In genomic region chr20:45947110-45947866, GRCh38 we compare ENCODE assay signal across 16 cellular contexts. TPM values are rescaled to one million over a fixed set of nuclear protein-coding genes. Genes with fewer than 3 reads are reported as not detected.
DNase-seq lines count a peak whose midpoint lies in the region; ATAC-seq, FAIRE-seq and TF ChIP-seq lines count a peak whose summit lies in the region.
"Had no signal": no experiment of that assay in that cellular context is flagged by ENCODE, and none has a peak within 500 bp of the region (broad histone marks: within the 10 kb centered on the region; RNA-seq: fewer than 3 reads in every experiment).

No MANE protein-coding gene starts in this region.

- no peaks in the 10 kb centered on the region for H3K9me3 Mint-ChIP-seq in HFFc6
- H3K9me3 Mint-ChIP-seq in activated T-helper 2 cell treated with anti-CD3 and anti-CD28 coated beads, Interferon-gamma antibody, Interleukin-2, Interleukin-4, amounts not matched to agents 10 μg/mL and 5 μg/mL and 100 μg/mL, durations not matched to agents 14 hours and 24 hours and 36 hours = no peaks in the 10 kb centered on the region
- H3K9me3 Mint-ChIP-seq: activated naive CD8-positive, alpha-beta T cell treated with anti-CD3 and anti-CD28 coated beads, Interleukin-2, amount 50 U/mL, for 24 hours; neural progenitor cell had no signal

- POLR2A ChIA-PET in GM12878 (lab: Charles Lee) = interaction anchor here (1.3 to 1.6 kb wide), 2 partner anchors 10 to 12 kb away, joined by 4 to 11 read pairs; no protein-coding TSS in a partner anchor

- no peak overlapping the region for H2BK12ac ChIP-seq in neuronal stem cell (ENCODE audit: low read length)

- H3K27ac Mint-ChIP-seq in HFFc6 = peak overlapping the region; percentile 82; the same call in 1 of the 2 replicates
- no peak overlapping the region for H3K27ac Mint-ChIP-seq in activated T-helper 2 cell treated with anti-CD3 and anti-CD28 coated beads, Interferon-gamma antibody, Interleukin-2, Interleukin-4, amounts not matched to agents 10 μg/mL and 5 μg/mL and 100 μg/mL, durations not matched to agents 14 hours and 24 hours and 36 hours
- H3K27ac Mint-ChIP-seq: neural progenitor cell had no signal

- H3K79me2 ChIP-seq in GM12878 (ENCODE audit: control insufficient read depth, insufficient read depth, low read length) = no peaks in the 10 kb centered on the region

- H3K18ac ChIP-seq in neuronal stem cell (ENCODE audit: low read length) = no peak overlapping the region

- intact Hi-C loops in GM12878 (cut with micrococcal nuclease; ENCODE audit: unreplicated experiment) = no loop called here
- intact Hi-C loops in activated T-helper 2 cell treated with anti-CD3 and anti-CD28 coated beads, Interferon-gamma antibody, Interleukin-2, Interleukin-4, amounts not matched to agents 10 μg/mL and 5 μg/mL and 100 μg/mL, durations not matched to agents 14 hours and 24 hours and 36 hours (cut with micrococcal nuclease) = no loop called here

- no peak overlapping the region for H3K4me3 Mint-ChIP-seq in HFFc6
- no peak overlapping the region for H3K4me3 Mint-ChIP-seq in activated T-helper 2 cell treated with anti-CD3 and anti-CD28 coated beads, Interferon-gamma antibody, Interleukin-2, Interleukin-4, amounts not matched to agents 10 μg/mL and 5 μg/mL and 100 μg/mL, durations not matched to agents 14 hours and 24 hours and 36 hours (ENCODE audit: low read depth)
- H3K4me3 Mint-ChIP-seq: activated naive CD8-positive, alpha-beta T cell treated with anti-CD3 and anti-CD28 coated beads, Interleukin-2, amount 50 U/mL, for 24 hours; neural progenitor cell had no signal

- H3K4me1 ChIP-seq in BLaER1 (peaks cover 17% of the 10 kb centered on the region), GM12878 (ENCODE audit: control insufficient read depth, insufficient read depth, low read length) (peaks cover 3% of the 10 kb centered on the region; the same call in 1 of the 2 replicates), neuronal stem cell (ENCODE audit: control insufficient read depth in 2 of 2, insufficient read depth in 1 of 2, low read depth in 1 of 2, low read length in 2 of 2) (no peaks in the 10 kb centered on the region)
- H3K4me1 ChIP-seq: neural progenitor cell had no signal

- H3K4me1 Mint-ChIP-seq in HFFc6 (ENCODE audit: low read depth) = peaks cover 14% of the 10 kb centered on the region
- H3K4me1 Mint-ChIP-seq in activated T-helper 2 cell treated with anti-CD3 and anti-CD28 coated beads, Interferon-gamma antibody, Interleukin-2, Interleukin-4, amounts not matched to agents 10 μg/mL and 5 μg/mL and 100 μg/mL, durations not matched to agents 14 hours and 24 hours and 36 hours (ENCODE audit: low read depth) = peaks cover 10% of the 10 kb centered on the region
- H3K4me1 Mint-ChIP-seq: neural progenitor cell had no signal

- H3K23ac ChIP-seq in neuronal stem cell (ENCODE audit: low read depth, low read length, poor library complexity) = peak overlapping the region; percentile 20

- no peaks in the 10 kb centered on the region for H3K79me1 ChIP-seq in neuronal stem cell (ENCODE audit: low read depth, low read length)

- peaks cover 9% of the 10 kb centered on the region for H3K27me3 Mint-ChIP-seq in HFFc6 (ENCODE audit: insufficient read depth)
- no peaks in the 10 kb centered on the region for H3K27me3 Mint-ChIP-seq in activated T-helper 2 cell treated with anti-CD3 and anti-CD28 coated beads, Interferon-gamma antibody, Interleukin-2, Interleukin-4, amounts not matched to agents 10 μg/mL and 5 μg/mL and 100 μg/mL, durations not matched to agents 14 hours and 24 hours and 36 hours (ENCODE audit: low read depth)
- H3K27me3 Mint-ChIP-seq: activated naive CD8-positive, alpha-beta T cell treated with anti-CD3 and anti-CD28 coated beads, Interleukin-2, amount 50 U/mL, for 24 hours had no signal

- no peak overlapping the region for H2BK15ac ChIP-seq in neuronal stem cell (ENCODE audit: low read length)

- H2BK120ac ChIP-seq in neuronal stem cell (ENCODE audit: low read depth, low read length) = no peak overlapping the region

- RAD21 ChIA-PET in GM12878 (lab: Charles Lee; ENCODE audit: unreplicated experiment) = interaction anchor here (1.3 to 1.8 kb wide), 2 partner anchors 13 to 23 kb away, joined by 3 to 5 read pairs; no protein-coding TSS in a partner anchor

- WGBS in GM12878 (ENCODE audit: insufficient coverage, insufficient replicate concordance, low lambda C conversion rate, missing lambda C conversion rate) = 95% methylated on average over 29 of the region's 29 CpGs
- WGBS in neuronal stem cell (ENCODE audit: extremely low coverage in 2 of 2, insufficient read length in 2 of 2, insufficient replicate concordance in 1 of 2), 2 donors = no CpG with 5 or more reads among the region's 29 CpGs

- no peak overlapping the region for H3K14ac ChIP-seq in neuronal stem cell (ENCODE audit: low read length)

- H4K20me1 ChIP-seq in BLaER1 = peaks cover 63% of the 10 kb centered on the region
- no peaks in the 10 kb centered on the region for H4K20me1 ChIP-seq in GM12878 (ENCODE audit: control insufficient read depth, insufficient read depth)

- ATAC-seq in GM12878 (no peak), GM21515 (IDR thresholded peaks at IDR 0.05; ENCODE audit: unreplicated experiment) (no peak)

- SMC1A ChIA-PET in GM12878 (lab: Charles Lee; ENCODE audit: uncharacterized antibody, unreplicated experiment) = interaction anchor here (1.6 to 1.8 kb wide), 2 partner anchors 23 to 148 kb away, joined by 5 read pairs; no protein-coding TSS in a partner anchor

- H3K27me3 ChIP-seq in BLaER1 (no peaks in the 10 kb centered on the region), GM12878 (replicated peaks in 1 of 2; ENCODE audit: control insufficient read depth in 2 of 2, insufficient read depth in 2 of 2, low read length in 1 of 2) (no peaks in the 10 kb centered on the region), neuronal stem cell (ENCODE audit: control insufficient read depth in 3 of 3, insufficient read depth in 3 of 3, low read depth in 1 of 3, low read length in 3 of 3) (no peaks in the 10 kb centered on the region)
- H3K27me3 ChIP-seq: neural progenitor cell, right atrium auricular region had no signal

- H3K36me3 Mint-ChIP-seq in HFFc6 (ENCODE audit: low read depth) = peaks cover 40% of the 10 kb centered on the region
- peaks cover 78% of the 10 kb centered on the region for H3K36me3 Mint-ChIP-seq in activated T-helper 2 cell treated with anti-CD3 and anti-CD28 coated beads, Interferon-gamma antibody, Interleukin-2, Interleukin-4, amounts not matched to agents 10 μg/mL and 5 μg/mL and 100 μg/mL, durations not matched to agents 14 hours and 24 hours and 36 hours (ENCODE audit: low read depth)

- H3K36me3 ChIP-seq in BLaER1 = peaks cover 100% of the 10 kb centered on the region
- peaks cover 24 to 56% of the 10 kb centered on the region in 2 experiments for H3K36me3 ChIP-seq in GM12878 (ENCODE audit: control insufficient read depth in 2 of 2, insufficient read depth in 2 of 2, low read length in 1 of 2)
- peaks cover 77 to 98% of the 10 kb centered on the region in 2 donors for H3K36me3 ChIP-seq in neuronal stem cell (replicated peaks in 1 of 2; ENCODE audit: control insufficient read depth in 2 of 2, insufficient read depth in 2 of 2, low read length in 2 of 2)
- H3K36me3 ChIP-seq: neural progenitor cell had no signal

- in situ Hi-C loops in GM12878 (cut with MboI) = no loop called here

- H2AFZ ChIP-seq in GM12878 (ENCODE audit: control insufficient read depth, low read depth, low read length) (no peak overlapping the region), neuronal stem cell (ENCODE audit: low read length) (no peak overlapping the region)
- H2AFZ ChIP-seq: neural progenitor cell had no signal

- H3K4ac ChIP-seq in neuronal stem cell (ENCODE audit: low read length) = no peak overlapping the region

- H3K4me3 ChIP-seq in BLaER1 (no peak overlapping the region), GM12878 (no peak overlapping the region), neuronal stem cell (ENCODE audit: low read length in 2 of 2) (no peak overlapping the region)
- H3K4me3 ChIP-seq: neural progenitor cell, right atrium auricular region had no signal

- H4K8ac ChIP-seq in neuronal stem cell (ENCODE audit: low read depth, low read length) = no peak overlapping the region

- peak overlapping the region; percentile 40; the same call in 1 of the 2 replicates for H3K9ac ChIP-seq in BLaER1
- no peak overlapping the region for H3K9ac ChIP-seq in GM12878 (ENCODE audit: control insufficient read depth, insufficient read depth, low read length)
- peak overlapping the region; percentile 27 for H3K9ac ChIP-seq in neuronal stem cell (ENCODE audit: low read depth, low read length, poor library complexity)
- H3K9ac ChIP-seq: neural progenitor cell had no signal

- no peak for TF ChIP-seq EP300 in GM12878 (IDR thresholded peaks at IDR 0.05; ENCODE audit: borderline replicate concordance in 1 of 2, control insufficient read depth in 1 of 2, low read depth in 2 of 2, low read length in 2 of 2)

- no peak overlapping the region for H3K27ac ChIP-seq in BLaER1
- H3K27ac ChIP-seq in GM12878 (ENCODE audit: control insufficient read depth, insufficient read depth) = no peak overlapping the region
- H3K27ac ChIP-seq in neuronal stem cell (replicated peaks; ENCODE audit: low read length) = no peak overlapping the region
- H3K27ac ChIP-seq: neural progenitor cell had no signal

- no peak overlapping the region for H2BK5ac ChIP-seq in neuronal stem cell (ENCODE audit: low read length)

- no TSS peak for BruUV-seq in GM12878 (replicated peaks; lab: Mats Ljungman, UMichigan)

- H3K9me3 ChIP-seq in BLaER1 (no peaks in the 10 kb centered on the region), GM12878 (replicated peaks; ENCODE audit: control insufficient read depth, insufficient read depth, low read length) (no peaks in the 10 kb centered on the region), neuronal stem cell (replicated peaks in 1 of 2; ENCODE audit: control insufficient read depth in 2 of 2, insufficient read depth in 1 of 2, low read depth in 1 of 2, low read length in 2 of 2) (no peaks in the 10 kb centered on the region)
- H3K9me3 ChIP-seq: right atrium auricular region had no signal

- TF ChIP-seq POLR2A in GM12878 (IDR thresholded peaks at IDR 0.05; ENCODE audit: low read depth, low read length) = 0 out of 2 replicates have a peak, but pooled peaks have one; percentile 49

- no peak for FAIRE-seq in GM12878 (lab: Jason Lieb, UNC)

- CTCF ChIA-PET in GM12878 (lab: Yijun Ruan, JAX) = interaction anchor here (1.7 to 8.0 kb wide), 2 partner anchors 23 to 148 kb away, joined by 6 to 33 read pairs; no protein-coding TSS in a partner anchor

- H3K4me2 ChIP-seq in BLaER1 = no peak overlapping the region
- no peak overlapping the region for H3K4me2 ChIP-seq in GM12878 (ENCODE audit: control insufficient read depth, insufficient read depth)
- H3K4me2 ChIP-seq in neuronal stem cell (ENCODE audit: insufficient read depth, low read length, poor library complexity, severe bottlenecking) = no peak overlapping the region
- H3K4me2 ChIP-seq: neural progenitor cell had no signal

- H2AK5ac ChIP-seq in neuronal stem cell (ENCODE audit: low read depth, low read length) = no peak overlapping the region

- no peak overlapping the region for H4K91ac ChIP-seq in neuronal stem cell (ENCODE audit: low read depth, low read length, poor library complexity)

- no peak for TF ChIP-seq RAD21 in GM12878 (IDR thresholded peaks at IDR 0.05; ENCODE audit: insufficient read depth, low read depth, low read length)

- DNase-seq in HFFc6 = no peak
- DNase-seq in GM12878 (ENCODE audit: low read depth, low spot score) = no peak
- no peak for DNase-seq in neuronal stem cell (ENCODE audit: low spot score)
- no peak for DNase-seq in stimulated activated CD4-positive, alpha-beta T cell treated with anti-CD3 and anti-CD28 coated beads, Interleukin-4, amount 100 ng/mL, for 1 hour
- no peak for DNase-seq in AG08396 (ENCODE audit: low spot score)
- DNase-seq in activated T-helper 2 cell treated with anti-CD3 and anti-CD28 coated beads, Interferon-gamma antibody, Interleukin-2, Interleukin-4, amounts not matched to agents 10 μg/mL and 5 μg/mL and 100 μg/mL, durations not matched to agents 14 hours and 24 hours and 36 hours (ENCODE audit: low spot score) = no peak
- DNase-seq: activated CD4-positive, alpha-beta T cell treated with anti-CD3 and anti-CD28 coated beads for 4 hours; caudate nucleus; midbrain; NCI-H2029; NCI-H510A had no signal

- TF ChIP-seq CTCF in HFFc6 (IDR thresholded peaks at IDR 0.05) (no peak), GM12878 (IDR thresholded peaks at IDR 0.05 in 2 of 3, conservative IDR thresholded peaks at IDR 0.05 in 1 of 3; ENCODE audit: control insufficient read depth in 2 of 3, extremely low read depth in 1 of 3, insufficient read depth in 1 of 3, low read depth in 3 of 3, low read length in 3 of 3) (no peak)

RNA-seq across cellular contexts. Expression of gene PCIF1, which starts 12.8 kb away (rescaled TPM):
- total RNA-seq in HFFc6 (2021; fragmentation: NEBNext Ultra II Directional; extraction: Animal tissue kit (Norgen Biotek cat#: 25700)) = 10 to 100 TPM; 14.8 to 23.1 (median 19.5) TPM
- 23.3 and 27.4 TPM in 2 replicates for total RNA-seq in GM12878 (2013; cell fraction: nucleolus; rRNA removed)
- total RNA-seq in GM12878 (2014; rRNA removed) (13.8 and 14.3 TPM in 2 replicates), GM12878 (2014; rRNA removed; fragmentation: Illumina TruSeq; extraction: Trizol) (7.7 and 9.9 TPM in 2 replicates), GM12878 (2021) (29.2 and 29.9 TPM in 2 replicates)
- polyA plus RNA-seq in GM12878 (2011; ENCODE audit: low read depth) = 18.3 TPM
- polyA plus RNA-seq in GM12878 (2011; rRNA removed) (9.6 and 13.3 TPM in 2 replicates), GM12878 (2014; fragmentation: Illumina TruSeq; extraction: Trizol) (13.4 and 23.4 TPM in 2 replicates), GM12878 (2014; fragmentation: Nextera tagmentation; extraction: Ambion mirVana) (10 to 100 TPM in 1 of 2 experiments, 1 to 10 TPM in 1; 8.4 to 10.1 TPM), GM12878 (2014; rRNA removed) (21.4 and 22.5 TPM in 2 replicates), GM12878 (2016; fragmentation: Nextera tagmentation; extraction: Ambion mirVana) (10 to 100 TPM; 32.7 to 32.9 TPM)
- 23.5 and 24.0 TPM in 2 replicates for polyA plus RNA-seq in GM12878 (2011; cell fraction: cytosol; rRNA removed)
- 53.5 and 55.4 TPM in 2 replicates for polyA plus RNA-seq in GM12878 (2011; cell fraction: nucleus; rRNA removed)
- polyA plus RNA-seq in GM12878 (2012) = 26.9 and 34.4 TPM in 2 replicates
- polyA minus RNA-seq in GM12878 (2011; rRNA and poly(A)+ RNA removed) = 15.1 and 24.4 TPM in 2 replicates
- 9.4 and 9.8 TPM in 2 replicates for polyA minus RNA-seq in GM12878 (2011; cell fraction: cytosol; rRNA and poly(A)+ RNA removed)
- 27.7 and 40.9 TPM in 2 replicates for polyA minus RNA-seq in GM12878 (2011; cell fraction: nucleus; rRNA and poly(A)+ RNA removed)
- polyA plus RNA-seq in neuronal stem cell (2013, experiment 1 of 2) = 39.1 TPM
- 39.1 TPM for polyA plus RNA-seq in neuronal stem cell (2013, experiment 2 of 2)
- total RNA-seq in activated T-helper 2 cell treated with anti-CD3 and anti-CD28 coated beads, Interferon-gamma antibody, Interleukin-2, Interleukin-4, amounts not matched to agents 10 μg/mL and 5 μg/mL and 100 μg/mL, durations not matched to agents 14 hours and 24 hours and 36 hours = 27.5 and 28.6 TPM in 2 replicates

RNA-seq across cellular contexts. Expression of gene ZNF335, which starts 24.7 kb away (rescaled TPM):
- total RNA-seq in HFFc6 (2021; fragmentation: NEBNext Ultra II Directional; extraction: Animal tissue kit (Norgen Biotek cat#: 25700)) = 10 to 100 TPM; 13.1 to 14.6 (median 13.5) TPM
- total RNA-seq in GM12878 (2013; cell fraction: nucleolus; rRNA removed) = 110 and 127 TPM in 2 replicates
- total RNA-seq in GM12878 (2014; rRNA removed) (19.9 and 24.2 TPM in 2 replicates), GM12878 (2014; rRNA removed; fragmentation: Illumina TruSeq; extraction: Trizol) (10.5 and 12.3 TPM in 2 replicates), GM12878 (2021) (25.0 and 30.1 TPM in 2 replicates)
- polyA plus RNA-seq in GM12878 (2011; ENCODE audit: low read depth) = 6.9 TPM
- polyA plus RNA-seq in GM12878 (2011; rRNA removed) (5.0 and 11.4 TPM in 2 replicates), GM12878 (2014; fragmentation: Illumina TruSeq; extraction: Trizol) (3.4 and 12.5 TPM in 2 replicates), GM12878 (2014; fragmentation: Nextera tagmentation; extraction: Ambion mirVana) (1 to 10 TPM in 1 of 2 experiments, under 1 TPM in 1; 0.74 to 1.2 TPM), GM12878 (2014; rRNA removed) (24.8 and 27.2 TPM in 2 replicates), GM12878 (2016; fragmentation: Nextera tagmentation; extraction: Ambion mirVana) (10 to 100 TPM; 16.5 to 19.5 TPM)
- polyA plus RNA-seq in GM12878 (2011; cell fraction: cytosol; rRNA removed) = 13.1 and 18.1 TPM in 2 replicates
- 80.6 and 103 TPM in 2 replicates for polyA plus RNA-seq in GM12878 (2011; cell fraction: nucleus; rRNA removed)
- 13.7 and 15.3 TPM in 2 replicates for polyA plus RNA-seq in GM12878 (2012)
- polyA minus RNA-seq in GM12878 (2011; rRNA and poly(A)+ RNA removed) = 28.2 and 32.4 TPM in 2 replicates
- 6.3 and 9.9 TPM in 2 replicates for polyA minus RNA-seq in GM12878 (2011; cell fraction: cytosol; rRNA and poly(A)+ RNA removed)
- 45.3 and 81.1 TPM in 2 replicates for polyA minus RNA-seq in GM12878 (2011; cell fraction: nucleus; rRNA and poly(A)+ RNA removed)
- polyA plus RNA-seq in neuronal stem cell (2013, experiment 1 of 2) = 7.3 TPM
- polyA plus RNA-seq in neuronal stem cell (2013, experiment 2 of 2) = 7.1 TPM
- 35.7 and 36.1 TPM in 2 replicates for total RNA-seq in activated T-helper 2 cell treated with anti-CD3 and anti-CD28 coated beads, Interferon-gamma antibody, Interleukin-2, Interleukin-4, amounts not matched to agents 10 μg/mL and 5 μg/mL and 100 μg/mL, durations not matched to agents 14 hours and 24 hours and 36 hours

RNA-seq across cellular contexts. Expression of gene PLTP, which starts 35.3 kb away (rescaled TPM):
- 10 to 100 TPM in 5 of 6 experiments, 1 to 10 TPM in 1; 8.3 to 13.6 (median 11.1) TPM for total RNA-seq in HFFc6 (2021; fragmentation: NEBNext Ultra II Directional; extraction: Animal tissue kit (Norgen Biotek cat#: 25700))
- 14.6 and 15.7 TPM in 2 replicates for total RNA-seq in GM12878 (2013; cell fraction: nucleolus; rRNA removed)
- total RNA-seq in GM12878 (2014; rRNA removed) = 9.2 and 10.6 TPM in 2 replicates
- total RNA-seq in GM12878 (2014; rRNA removed; fragmentation: Illumina TruSeq; extraction: Trizol) = 4.0 and 4.1 TPM in 2 replicates
- 9.7 and 10.8 TPM in 2 replicates for total RNA-seq in GM12878 (2021)
- 5.7 TPM for polyA plus RNA-seq in GM12878 (2011; ENCODE audit: low read depth)
- polyA plus RNA-seq in GM12878 (2011; rRNA removed) = 3.1 and 4.9 TPM in 2 replicates
- 8.8 and 9.1 TPM in 2 replicates for polyA plus RNA-seq in GM12878 (2011; cell fraction: cytosol; rRNA removed)
- 4.1 and 4.6 TPM in 2 replicates for polyA plus RNA-seq in GM12878 (2011; cell fraction: nucleus; rRNA removed)
- polyA plus RNA-seq in GM12878 (2012) = 11.3 and 16.6 TPM in 2 replicates
- polyA plus RNA-seq in GM12878 (2014; fragmentation: Illumina TruSeq; extraction: Trizol) = 2.6 and 6.1 TPM in 2 replicates
- 1 to 10 TPM; 1.6 TPM for polyA plus RNA-seq in GM12878 (2014; fragmentation: Nextera tagmentation; extraction: Ambion mirVana)
- 9.1 and 9.9 TPM in 2 replicates for polyA plus RNA-seq in GM12878 (2014; rRNA removed)
- polyA plus RNA-seq in GM12878 (2016; fragmentation: Nextera tagmentation; extraction: Ambion mirVana) = 10 to 100 TPM; 12.4 to 17.0 TPM
- 2.6 and 6.4 TPM in 2 replicates for polyA minus RNA-seq in GM12878 (2011; rRNA and poly(A)+ RNA removed)
- 0.62 and 0.94 TPM in 2 replicates for polyA minus RNA-seq in GM12878 (2011; cell fraction: cytosol; rRNA and poly(A)+ RNA removed)
- polyA minus RNA-seq in GM12878 (2011; cell fraction: nucleus; rRNA and poly(A)+ RNA removed) = 0.77 and 1.5 TPM in 2 replicates
- 35.9 TPM for polyA plus RNA-seq in neuronal stem cell (2013, experiment 1 of 2)
- 35.5 TPM for polyA plus RNA-seq in neuronal stem cell (2013, experiment 2 of 2)
- 5.5 TPM in 2 replicates for total RNA-seq in activated T-helper 2 cell treated with anti-CD3 and anti-CD28 coated beads, Interferon-gamma antibody, Interleukin-2, Interleukin-4, amounts not matched to agents 10 μg/mL and 5 μg/mL and 100 μg/mL, durations not matched to agents 14 hours and 24 hours and 36 hours

RNA-seq across cellular contexts. Expression of gene CTSA, which starts 56.2 kb away (rescaled TPM):
- total RNA-seq in HFFc6 (2021; fragmentation: NEBNext Ultra II Directional; extraction: Animal tissue kit (Norgen Biotek cat#: 25700)) = 100 to 1,000 TPM; 133 to 176 (median 155) TPM
- total RNA-seq in GM12878 (2013; cell fraction: nucleolus; rRNA removed) = 84.3 and 84.6 TPM in 2 replicates
- total RNA-seq in GM12878 (2014; rRNA removed) = 21.6 and 29.1 TPM in 2 replicates
- 19.5 and 21.7 TPM in 2 replicates for total RNA-seq in GM12878 (2014; rRNA removed; fragmentation: Illumina TruSeq; extraction: Trizol)
- total RNA-seq in GM12878 (2021) = 41.5 and 42.1 TPM in 2 replicates
- 20.7 TPM for polyA plus RNA-seq in GM12878 (2011; ENCODE audit: low read depth)
- polyA plus RNA-seq in GM12878 (2011; rRNA removed) = 16.3 and 30.3 TPM in 2 replicates
- 50.5 and 59.5 TPM in 2 replicates for polyA plus RNA-seq in GM12878 (2011; cell fraction: cytosol; rRNA removed)
- polyA plus RNA-seq in GM12878 (2011; cell fraction: nucleus; rRNA removed) = 150 and 165 TPM in 2 replicates
- 37.9 and 40.3 TPM in 2 replicates for polyA plus RNA-seq in GM12878 (2012)
- 37.9 and 47.1 TPM in 2 replicates for polyA plus RNA-seq in GM12878 (2014; fragmentation: Illumina TruSeq; extraction: Trizol)
- 1 to 10 TPM; 7.1 to 8.6 TPM for polyA plus RNA-seq in GM12878 (2014; fragmentation: Nextera tagmentation; extraction: Ambion mirVana)
- polyA plus RNA-seq in GM12878 (2014; rRNA removed) = 42.2 and 44.1 TPM in 2 replicates
- 10 to 100 TPM; 61.0 to 67.0 TPM for polyA plus RNA-seq in GM12878 (2016; fragmentation: Nextera tagmentation; extraction: Ambion mirVana)
- 50.5 and 51.0 TPM in 2 replicates for polyA minus RNA-seq in GM12878 (2011; rRNA and poly(A)+ RNA removed)
- 19.1 and 22.4 TPM in 2 replicates for polyA minus RNA-seq in GM12878 (2011; cell fraction: cytosol; rRNA and poly(A)+ RNA removed)
- 56.5 and 84.8 TPM in 2 replicates for polyA minus RNA-seq in GM12878 (2011; cell fraction: nucleus; rRNA and poly(A)+ RNA removed)
- 15.3 TPM for polyA plus RNA-seq in neuronal stem cell (2013, experiment 1 of 2)
- 15.1 TPM for polyA plus RNA-seq in neuronal stem cell (2013, experiment 2 of 2)
- total RNA-seq in activated T-helper 2 cell treated with anti-CD3 and anti-CD28 coated beads, Interferon-gamma antibody, Interleukin-2, Interleukin-4, amounts not matched to agents 10 μg/mL and 5 μg/mL and 100 μg/mL, durations not matched to agents 14 hours and 24 hours and 36 hours = 49.0 and 51.9 TPM in 2 replicates

RNA-seq across cellular contexts. Expression of gene NEURL2, which starts 56.3 kb away (rescaled TPM):
- 1 to 10 TPM; 1.5 to 2.3 (median 1.9) TPM for total RNA-seq in HFFc6 (2021; fragmentation: NEBNext Ultra II Directional; extraction: Animal tissue kit (Norgen Biotek cat#: 25700))
- total RNA-seq in GM12878 (2013; cell fraction: nucleolus; rRNA removed) = 9.5 and 9.7 TPM in 2 replicates
- 5.8 and 7.0 TPM in 2 replicates for total RNA-seq in GM12878 (2014; rRNA removed)
- 1.2 TPM in 2 replicates for total RNA-seq in GM12878 (2014; rRNA removed; fragmentation: Illumina TruSeq; extraction: Trizol)
- total RNA-seq in GM12878 (2021) = 4.7 and 5.7 TPM in 2 replicates
- polyA plus RNA-seq in GM12878 (2011; ENCODE audit: low read depth) = 0.46 TPM
- 0.42 and 0.53 TPM in 2 replicates for polyA plus RNA-seq in GM12878 (2011; rRNA removed)
- 1.3 and 2.1 TPM in 2 replicates for polyA plus RNA-seq in GM12878 (2011; cell fraction: cytosol; rRNA removed)
- polyA plus RNA-seq in GM12878 (2011; cell fraction: nucleus; rRNA removed) = 2.0 and 2.8 TPM in 2 replicates
- polyA plus RNA-seq in GM12878 (2012) = 2.4 and 3.4 TPM in 2 replicates
- 1.0 TPM in 1 of 2 replicates, not detected in the other for polyA plus RNA-seq in GM12878 (2014; fragmentation: Illumina TruSeq; extraction: Trizol)
- polyA plus RNA-seq in GM12878 (2014; fragmentation: Nextera tagmentation; extraction: Ambion mirVana) = 1 to 10 TPM in 1 of 2 experiments, under 1 TPM in 1; 0.97 to 1.8 TPM
- polyA plus RNA-seq in GM12878 (2014; rRNA removed) = 6.5 and 6.9 TPM in 2 replicates
- polyA plus RNA-seq in GM12878 (2016; fragmentation: Nextera tagmentation; extraction: Ambion mirVana) = 1 to 10 TPM; 3.7 to 4.1 TPM
- 0.22 and 2.3 TPM in 2 replicates for polyA minus RNA-seq in GM12878 (2011; rRNA and poly(A)+ RNA removed)
- 1.1 and 1.9 TPM in 2 replicates for polyA minus RNA-seq in GM12878 (2011; cell fraction: cytosol; rRNA and poly(A)+ RNA removed)
- polyA minus RNA-seq in GM12878 (2011; cell fraction: nucleus; rRNA and poly(A)+ RNA removed) = 2.4 and 5.9 TPM in 2 replicates
- 0.75 TPM for polyA plus RNA-seq in neuronal stem cell (2013, experiment 1 of 2)
- 0.62 TPM for polyA plus RNA-seq in neuronal stem cell (2013, experiment 2 of 2)
- total RNA-seq in activated T-helper 2 cell treated with anti-CD3 and anti-CD28 coated beads, Interferon-gamma antibody, Interleukin-2, Interleukin-4, amounts not matched to agents 10 μg/mL and 5 μg/mL and 100 μg/mL, durations not matched to agents 14 hours and 24 hours and 36 hours = 2.0 and 3.3 TPM in 2 replicates
